In genomic region chrX:12771445-12772069, GRCh38 we compare ENCODE assay signal across 8 cellular contexts. TPM values are rescaled to one million over a fixed set of nuclear protein-coding genes. Genes with fewer than 3 reads are reported as not detected.
A peak's percentile ranks its signal among the peaks of the same experiment; 100 is the strongest.
DNase-seq lines count a peak whose midpoint lies in the region; ATAC-seq and TF ChIP-seq lines count a peak whose summit lies in the region.

No MANE protein-coding gene starts in this region.

- ATAC-seq in GM19452 (IDR thresholded peaks at IDR 0.05; ENCODE audit: unreplicated experiment) (peak; percentile 99), HG03460 (IDR thresholded peaks at IDR 0.05; ENCODE audit: unreplicated experiment) (peak; percentile 100), right lobe of liver (peak; percentile 90 to 94 (median 92))

- DNase-seq in CD8-positive, alpha-beta memory T cell: peak; percentile 45 to 72 (median 56)
- DNase-seq in brain microvascular endothelial cell (peak; percentile 13), right lobe of liver (peak; percentile 40 to 60 (median 52)), NCI-H774 (lab: John Stamatoyannopoulos, UW) (no peak)
- peak; percentile 75 for DNase-seq in stimulated activated CD8-positive, alpha-beta memory T cell treated with anti-CD3 and anti-CD28 coated beads, Interleukin-4, amount 100 ng/mL, for 48 hours

- H3K4me3 Mint-ChIP-seq in CD8-positive, alpha-beta memory T cell: peak overlapping the region in 4 of 7 donors; percentile 3 to 39 (median 30)

- no peaks in the 10 kb centered on the region for H3K9me3 Mint-ChIP-seq in CD8-positive, alpha-beta memory T cell

- no peak overlapping the region for H3K27ac Mint-ChIP-seq in CD8-positive, alpha-beta memory T cell

- no peak for TF ChIP-seq POLR2A in right lobe of liver (IDR thresholded peaks at IDR 0.05)

- no peaks in the 10 kb centered on the region for H3K36me3 ChIP-seq in CD8-positive, alpha-beta memory T cell (ENCODE audit: insufficient read depth, low read length)
- H3K36me3 ChIP-seq in brain microvascular endothelial cell (replicated peaks) (no peaks in the 10 kb centered on the region), right lobe of liver (no peaks in the 10 kb centered on the region)

- H3K36me3 Mint-ChIP-seq in CD8-positive, alpha-beta memory T cell: no peaks in the 10 kb centered on the region

- peaks cover 6 to 10% (median 7%) of the 10 kb centered on the region in 3 donors for H3K4me1 Mint-ChIP-seq in CD8-positive, alpha-beta memory T cell

- intact Hi-C loops in right lobe of liver (cut with DNase I): no loop called here

- no peaks in the 10 kb centered on the region for H3K27me3 ChIP-seq in CD8-positive, alpha-beta memory T cell (ENCODE audit: insufficient read depth, low read length, poor library complexity, severe bottlenecking)
- H3K27me3 ChIP-seq in brain microvascular endothelial cell (replicated peaks): no peaks in the 10 kb centered on the region
- peaks cover 0 to 4% of the 10 kb centered on the region in 2 donors for H3K27me3 ChIP-seq in right lobe of liver

- peaks cover 11 to 31% of the 10 kb centered on the region in 2 donors for H3K27me3 Mint-ChIP-seq in CD8-positive, alpha-beta memory T cell

- no peak overlapping the region for H3K27ac ChIP-seq in CD8-positive, alpha-beta memory T cell (ENCODE audit: low read depth, low read length)
- H3K27ac ChIP-seq in VCaP: no peak overlapping the region
- no peak overlapping the region for H3K27ac ChIP-seq in brain microvascular endothelial cell
- H3K27ac ChIP-seq in right lobe of liver: no peak overlapping the region

- no peak overlapping the region for H3K4me3 ChIP-seq in CD8-positive, alpha-beta memory T cell (ENCODE audit: low read length)
- H3K4me3 ChIP-seq in brain microvascular endothelial cell (ENCODE audit: low read depth, low read length) (no peak overlapping the region), right lobe of liver (no peak overlapping the region)

- 28% methylated on average over 16 of the region's 22 CpGs for WGBS in right lobe of liver (ENCODE audit: insufficient coverage, low coverage, low lambda C conversion rate, missing lambda C conversion rate)

- H3K4me1 ChIP-seq in CD8-positive, alpha-beta memory T cell (ENCODE audit: insufficient read depth, low read length): no peaks in the 10 kb centered on the region
- H3K4me1 ChIP-seq in right lobe of liver: no peaks in the 10 kb centered on the region

- POLR2A ChIA-PET in CD8-positive, alpha-beta memory T cell (lab: Charles Lee): no interaction called here

- in situ Hi-C loops in brain microvascular endothelial cell (cut with HindIII; ENCODE audit: low pct_ligation_motif_present, low sequenced_read_pairs): no loop called here

- CTCF ChIA-PET in CD8-positive, alpha-beta memory T cell (lab: Charles Lee): interaction anchor here (0.7 to 2.4 kb wide), 10 partner anchors 8 to 330 kb away, joined by 3 to 10 read pairs (median 4); partner anchors contain the start of gene PRPS2

- TF ChIP-seq CTCF in VCaP (conservative IDR thresholded peaks at IDR 0.05) (peak; percentile 37), brain microvascular endothelial cell (IDR thresholded peaks at IDR 0.05; ENCODE audit: low read depth, low read length, missing control alignments) (peak; percentile 85), right lobe of liver (IDR thresholded peaks at IDR 0.05) (peak; percentile 25 to 63 (median 55))

- H3K9me3 ChIP-seq in CD8-positive, alpha-beta memory T cell (ENCODE audit: low read length): no peaks in the 10 kb centered on the region
- H3K9me3 ChIP-seq in right lobe of liver: no peaks in the 10 kb centered on the region

RNA-seq across cellular contexts. Expression of gene PRPS2, which starts 19.7 kb away (rescaled TPM):
- total RNA-seq in CD8-positive, alpha-beta memory T cell: 10 to 100 TPM; 80.4 to 81.8 TPM
- 28.8 TPM for polyA plus RNA-seq in CD8-positive, alpha-beta memory T cell
- 10 to 100 TPM; 13.9 to 17.9 (median 15.0) TPM for total RNA-seq in right lobe of liver

Comparison
In these comparisons a context has a peak if more than half of its experiments do, and no peak if none do; other contexts are left out.
1. RNA of gene PRPS2, which starts 19.7 kb away (total RNA-seq): 80.4 to 81.8 TPM in CD8-positive, alpha-beta memory T cell; 13.9 to 17.9 TPM in right lobe of liver; every median in the first group is over 4 times any median in the second.
2. Peak in every context shown above with its lines, with median percentiles within 50 percentile points of each other: ATAC-seq and CTCF ChIP-seq.